Comparison of ENCODE assay signal across 13 cellular contexts in the genomic region with DNA sequence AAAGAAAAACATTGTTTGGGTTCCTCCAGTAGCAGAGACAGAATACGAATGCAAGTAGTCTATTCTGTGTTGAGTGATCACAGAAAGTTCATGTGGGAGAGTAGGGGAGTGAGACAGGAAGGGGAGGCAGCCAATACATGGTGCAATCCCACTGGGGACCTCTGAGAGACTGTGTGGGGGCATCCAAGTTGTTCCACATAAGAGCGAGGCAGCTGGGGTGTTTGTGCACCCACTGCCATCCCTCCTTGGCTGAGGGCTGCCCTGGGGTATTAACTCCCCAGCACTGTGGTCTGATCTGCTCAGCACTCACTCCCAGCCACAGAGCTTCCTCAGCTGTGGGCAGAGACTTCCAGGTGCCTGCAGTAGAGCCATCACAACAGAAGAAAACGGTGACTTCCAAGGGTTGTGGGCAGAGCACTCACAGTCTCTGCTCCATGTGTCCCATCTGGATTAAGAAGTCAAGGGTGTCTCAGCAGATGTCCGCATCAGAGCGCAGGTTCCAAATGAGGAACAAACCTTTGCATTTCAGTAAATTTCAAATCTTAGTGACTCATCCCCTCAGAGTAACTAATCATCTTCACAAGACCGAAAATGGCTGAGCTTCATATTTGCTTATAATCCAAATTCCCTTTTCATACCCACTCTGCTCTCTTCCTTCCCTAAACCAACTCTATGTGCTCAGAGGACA.
DNase-seq lines count a peak whose midpoint lies in the region; ATAC-seq, FAIRE-seq and TF ChIP-seq lines count a peak whose summit lies in the region.
"Had no signal": no experiment of that assay in that cellular context is flagged by ENCODE, and none has a peak within 500 bp of the region (broad histone marks: within the 10 kb centered on the region; RNA-seq: fewer than 3 reads in every experiment).

No MANE protein-coding gene starts in this region.

- no peak for ATAC-seq in foreskin keratinocyte
- ATAC-seq in sciatic nerve = peak; percentile 58
- no peak for ATAC-seq in left colon
- ATAC-seq in GM19023 (IDR thresholded peaks at IDR 0.05; ENCODE audit: unreplicated experiment) = no peak
- ATAC-seq in GM19035 (IDR thresholded peaks at IDR 0.05; ENCODE audit: unreplicated experiment) = no peak
- ATAC-seq: CD8-positive, alpha-beta T cell had no signal

- peak overlapping the region; percentile 78 for H3K27ac ChIP-seq in foreskin keratinocyte

- no peak for TF ChIP-seq CTCF in foreskin keratinocyte (conservative IDR thresholded peaks at IDR 0.05)

- TF ChIP-seq POLR2A in GM12891 (IDR thresholded peaks at IDR 0.05; ENCODE audit: low read depth, low read length) = no peak

- DNase-seq in GM12891 (ENCODE audit: insufficient read length, low spot score) (no peak), RPMI8226 (peak; percentile 18), foreskin keratinocyte (no peak), sciatic nerve (ENCODE audit: low spot score) (no peak), left colon (no peak)
- DNase-seq in activated CD8-positive, alpha-beta memory T cell treated with anti-CD3 and anti-CD28 coated beads for 24 hours = no peak
- DNase-seq: CD8-positive, alpha-beta T cell; H9; NCI-H2171 treated with DMSO at 0.1 percent for 48 hours had no signal

- intact Hi-C loops in sciatic nerve (cut with DNase I) (no loop called here), left colon (cut with DNase I, micrococcal nuclease) (no loop called here)

- no peaks in the 10 kb centered on the region for H3K27me3 ChIP-seq in foreskin keratinocyte
- H3K27me3 ChIP-seq: tibial nerve had no signal

- peaks cover 13% of the 10 kb centered on the region for H3K4me1 ChIP-seq in foreskin keratinocyte

- FAIRE-seq in GM12891 (lab: Jason Lieb, UNC) = no peak
- FAIRE-seq: GM18507 had no signal

TF ChIP-seq in GM12891, 5 proteins besides CTCF, POLR2A, EP300 and RAD21:
- TF ChIP-seq POLR2AphosphoS5 (IDR thresholded peaks at IDR 0.05; ENCODE audit: low read depth, low read length) (peak; percentile 38; the same call in 1 of the 2 replicates), SPI1 (IDR thresholded peaks at IDR 0.05; ENCODE audit: low read depth, low read length) (no peak), TAF1 (IDR thresholded peaks at IDR 0.05; ENCODE audit: low read depth, low read length) (0 out of 2 replicates have a peak, but pooled peaks have one; percentile 24), PAX5 (IDR thresholded peaks at IDR 0.05; ENCODE audit: insufficient read depth, low read length, severe bottlenecking) (no peak), POU2F2 (IDR thresholded peaks at IDR 0.05; ENCODE audit: low read depth, low read length) (0 out of 2 replicates have a peak, but pooled peaks have one; percentile 2)
TF ChIP-seq in GM12891: peak in this region for 3.
